Comparison of ENCODE assay signal across 2 cellular contexts in the genomic region with DNA sequence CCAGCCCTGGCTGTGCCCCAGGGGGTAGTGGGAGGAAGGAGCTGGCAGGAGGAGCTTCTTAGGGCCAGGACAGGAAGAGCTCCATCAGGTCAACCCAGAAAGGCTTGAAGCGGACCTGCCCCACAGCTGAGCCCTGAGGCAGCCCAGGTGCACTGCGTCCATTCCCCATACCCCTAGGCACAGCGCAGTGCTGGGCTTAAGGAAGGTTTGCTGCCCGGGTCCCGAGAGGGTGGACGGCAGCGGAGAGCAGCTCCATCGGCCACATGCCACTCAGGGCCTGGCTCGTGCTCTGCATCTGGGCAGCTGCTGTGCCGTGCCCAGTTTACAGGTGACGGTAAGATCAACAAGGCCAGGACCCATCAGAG.
TF ChIP-seq lines count a peak whose summit lies in the region.

No MANE protein-coding gene starts in this region.

TF ChIP-seq in IMR-90, 13 proteins besides CTCF, POLR2A, EP300 and RAD21:
- no peak for TF ChIP-seq SMC3 (IDR thresholded peaks at IDR 0.05; ENCODE audit: low read depth, low read length)
- no peak for TF ChIP-seq RCOR1 (IDR thresholded peaks at IDR 0.05; ENCODE audit: insufficient replicate concordance, low read length)
- TF ChIP-seq MAFK (IDR thresholded peaks at IDR 0.05; ENCODE audit: low read depth, low read length), result no peak
- TF ChIP-seq, protein P1, sequence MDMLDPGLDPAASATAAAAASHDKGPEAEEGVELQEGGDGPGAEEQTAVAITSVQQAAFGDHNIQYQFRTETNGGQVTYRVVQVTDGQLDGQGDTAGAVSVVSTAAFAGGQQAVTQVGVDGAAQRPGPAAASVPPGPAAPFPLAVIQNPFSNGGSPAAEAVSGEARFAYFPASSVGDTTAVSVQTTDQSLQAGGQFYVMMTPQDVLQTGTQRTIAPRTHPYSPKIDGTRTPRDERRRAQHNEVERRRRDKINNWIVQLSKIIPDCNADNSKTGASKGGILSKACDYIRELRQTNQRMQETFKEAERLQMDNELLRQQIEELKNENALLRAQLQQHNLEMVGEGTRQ (IDR thresholded peaks at IDR 0.05; ENCODE audit: low read depth, low read length), result no peak
- TF ChIP-seq MAZ (IDR thresholded peaks at IDR 0.05; ENCODE audit: borderline replicate concordance, low read depth, low read length), result no peak
- TF ChIP-seq FOS (IDR thresholded peaks at IDR 0.05; ENCODE audit: low read depth, low read length), result no peak

TF ChIP-seq in H1, 55 proteins besides CTCF, POLR2A, EP300 and RAD21:
- TF ChIP-seq EGR1 (IDR thresholded peaks at IDR 0.05; ENCODE audit: borderline replicate concordance, low read depth, low read length), result no peak
- TF ChIP-seq SUZ12 (IDR thresholded peaks at IDR 0.05; ENCODE audit: low read length), result no peak
- no peak for TF ChIP-seq HDAC2 (IDR thresholded peaks at IDR 0.05; ENCODE audit: borderline replicate concordance in 1 of 2, low read depth in 2 of 2, low read length in 2 of 2)
- peak; percentile 9 for TF ChIP-seq KDM4A (IDR thresholded peaks at IDR 0.05; ENCODE audit: low read depth, low read length, severe bottlenecking)
